ENCODE assay signal across 1 cellular context in the genomic region with DNA sequence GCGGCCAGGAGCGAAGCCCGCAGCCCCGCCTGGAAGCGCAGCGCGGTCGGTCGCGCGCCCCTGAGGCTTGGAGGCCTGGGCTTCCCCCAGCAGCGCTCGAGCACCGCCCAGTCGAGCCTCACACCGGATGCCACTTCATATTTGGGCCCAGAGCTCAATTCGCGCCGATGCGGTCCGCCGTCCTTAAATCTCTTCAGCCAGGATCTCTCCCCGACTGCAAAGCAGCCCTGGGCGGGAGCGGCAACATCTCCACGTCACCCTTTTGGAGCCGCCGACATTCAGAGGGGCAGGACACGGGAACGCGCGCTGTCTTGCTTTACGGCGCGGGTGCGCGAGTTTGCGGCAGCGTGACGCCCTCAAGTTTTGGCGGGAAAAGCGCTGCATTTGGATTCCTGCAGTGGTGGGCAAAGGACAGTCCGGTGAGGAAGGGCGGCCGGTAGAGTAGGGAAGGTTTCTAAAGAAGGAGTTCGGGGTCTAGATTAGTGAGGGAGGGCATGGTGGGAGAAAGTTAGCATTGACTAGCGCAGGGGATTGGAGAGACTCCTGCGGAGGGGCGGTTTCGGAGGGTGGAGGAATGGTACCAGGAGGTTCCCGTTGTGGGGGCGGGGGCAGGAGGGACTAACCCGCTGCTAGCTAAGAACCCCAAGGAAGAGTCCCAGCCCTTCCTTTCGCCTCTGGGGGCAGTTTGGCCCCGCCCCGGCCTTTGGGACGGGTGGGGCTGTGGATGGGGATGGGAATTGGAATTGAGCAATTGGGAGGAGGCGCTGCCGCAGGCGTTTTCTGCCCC.
TF ChIP-seq lines count a peak whose summit lies in the region.

No MANE protein-coding gene starts in this region.

TF ChIP-seq in HepG2, 621 proteins besides CTCF, POLR2A, EP300 and RAD21 (continued from another document and continues in another):
- TF ChIP-seq, protein P1, sequence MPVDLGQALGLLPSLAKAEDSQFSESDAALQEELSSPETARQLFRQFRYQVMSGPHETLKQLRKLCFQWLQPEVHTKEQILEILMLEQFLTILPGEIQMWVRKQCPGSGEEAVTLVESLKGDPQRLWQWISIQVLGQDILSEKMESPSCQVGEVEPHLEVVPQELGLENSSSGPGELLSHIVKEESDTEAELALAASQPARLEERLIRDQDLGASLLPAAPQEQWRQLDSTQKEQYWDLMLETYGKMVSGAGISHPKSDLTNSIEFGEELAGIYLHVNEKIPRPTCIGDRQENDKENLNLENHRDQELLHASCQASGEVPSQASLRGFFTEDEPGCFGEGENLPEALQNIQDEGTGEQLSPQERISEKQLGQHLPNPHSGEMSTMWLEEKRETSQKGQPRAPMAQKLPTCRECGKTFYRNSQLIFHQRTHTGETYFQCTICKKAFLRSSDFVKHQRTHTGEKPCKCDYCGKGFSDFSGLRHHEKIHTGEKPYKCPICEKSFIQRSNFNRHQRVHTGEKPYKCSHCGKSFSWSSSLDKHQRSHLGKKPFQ (CRISPR knock-in tag; IDR thresholded peaks at IDR 0.05; ENCODE audit: insufficient replicate concordance): peak; percentile 85
- TF ChIP-seq, protein P2, sequence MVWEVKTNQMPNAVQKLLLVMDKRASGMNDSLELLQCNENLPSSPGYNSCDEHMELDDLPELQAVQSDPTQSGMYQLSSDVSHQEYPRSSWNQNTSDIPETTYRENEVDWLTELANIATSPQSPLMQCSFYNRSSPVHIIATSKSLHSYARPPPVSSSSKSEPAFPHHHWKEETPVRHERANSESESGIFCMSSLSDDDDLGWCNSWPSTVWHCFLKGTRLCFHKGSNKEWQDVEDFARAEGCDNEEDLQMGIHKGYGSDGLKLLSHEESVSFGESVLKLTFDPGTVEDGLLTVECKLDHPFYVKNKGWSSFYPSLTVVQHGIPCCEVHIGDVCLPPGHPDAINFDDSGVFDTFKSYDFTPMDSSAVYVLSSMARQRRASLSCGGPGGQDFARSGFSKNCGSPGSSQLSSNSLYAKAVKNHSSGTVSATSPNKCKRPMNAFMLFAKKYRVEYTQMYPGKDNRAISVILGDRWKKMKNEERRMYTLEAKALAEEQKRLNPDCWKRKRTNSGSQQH (CRISPR knock-in tag; IDR thresholded peaks at IDR 0.05; ENCODE audit: low read depth): peak; percentile 85; the same call in 1 of the 2 replicates
- TF ChIP-seq GMEB2 (CRISPR knock-in tag; IDR thresholded peaks at IDR 0.05; ENCODE audit: low read depth): peak; percentile 65
- TF ChIP-seq NFAT5 (CRISPR knock-in tag; IDR thresholded peaks at IDR 0.05): peak; percentile 88
- peak; percentile 92 for TF ChIP-seq ERF (CRISPR knock-in tag; IDR thresholded peaks at IDR 0.05)
- peak; percentile 93 for TF ChIP-seq MEIS1 (CRISPR knock-in tag; IDR thresholded peaks at IDR 0.05; ENCODE audit: borderline replicate concordance)
- TF ChIP-seq, protein P3, sequence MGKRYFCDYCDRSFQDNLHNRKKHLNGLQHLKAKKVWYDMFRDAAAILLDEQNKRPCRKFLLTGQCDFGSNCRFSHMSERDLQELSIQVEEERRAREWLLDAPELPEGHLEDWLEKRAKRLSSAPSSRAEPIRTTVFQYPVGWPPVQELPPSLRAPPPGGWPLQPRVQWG (CRISPR knock-in tag; IDR thresholded peaks at IDR 0.05; ENCODE audit: borderline replicate concordance, low read depth): no peak
- peak; percentile 82; the same call in 1 of the 2 replicates for TF ChIP-seq ZNF562 (CRISPR knock-in tag; IDR thresholded peaks at IDR 0.05; ENCODE audit: borderline replicate concordance)
- peak; percentile 75 for TF ChIP-seq ZBTB7B (CRISPR knock-in tag; IDR thresholded peaks at IDR 0.05)
- no peak for TF ChIP-seq NFE2L2 (IDR thresholded peaks at IDR 0.05; ENCODE audit: low read length)
- TF ChIP-seq ZFP91 (CRISPR knock-in tag; IDR thresholded peaks at IDR 0.05; ENCODE audit: borderline replicate concordance): peak; percentile 95
- TF ChIP-seq, protein P4, sequence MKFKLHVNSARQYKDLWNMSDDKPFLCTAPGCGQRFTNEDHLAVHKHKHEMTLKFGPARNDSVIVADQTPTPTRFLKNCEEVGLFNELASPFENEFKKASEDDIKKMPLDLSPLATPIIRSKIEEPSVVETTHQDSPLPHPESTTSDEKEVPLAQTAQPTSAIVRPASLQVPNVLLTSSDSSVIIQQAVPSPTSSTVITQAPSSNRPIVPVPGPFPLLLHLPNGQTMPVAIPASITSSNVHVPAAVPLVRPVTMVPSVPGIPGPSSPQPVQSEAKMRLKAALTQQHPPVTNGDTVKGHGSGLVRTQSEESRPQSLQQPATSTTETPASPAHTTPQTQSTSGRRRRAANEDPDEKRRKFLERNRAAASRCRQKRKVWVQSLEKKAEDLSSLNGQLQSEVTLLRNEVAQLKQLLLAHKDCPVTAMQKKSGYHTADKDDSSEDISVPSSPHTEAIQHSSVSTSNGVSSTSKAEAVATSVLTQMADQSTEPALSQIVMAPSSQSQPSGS (CRISPR knock-in tag; IDR thresholded peaks at IDR 0.05): 0 out of 2 replicates have a peak, but pooled peaks have one; percentile 16
- TF ChIP-seq, protein P5, sequence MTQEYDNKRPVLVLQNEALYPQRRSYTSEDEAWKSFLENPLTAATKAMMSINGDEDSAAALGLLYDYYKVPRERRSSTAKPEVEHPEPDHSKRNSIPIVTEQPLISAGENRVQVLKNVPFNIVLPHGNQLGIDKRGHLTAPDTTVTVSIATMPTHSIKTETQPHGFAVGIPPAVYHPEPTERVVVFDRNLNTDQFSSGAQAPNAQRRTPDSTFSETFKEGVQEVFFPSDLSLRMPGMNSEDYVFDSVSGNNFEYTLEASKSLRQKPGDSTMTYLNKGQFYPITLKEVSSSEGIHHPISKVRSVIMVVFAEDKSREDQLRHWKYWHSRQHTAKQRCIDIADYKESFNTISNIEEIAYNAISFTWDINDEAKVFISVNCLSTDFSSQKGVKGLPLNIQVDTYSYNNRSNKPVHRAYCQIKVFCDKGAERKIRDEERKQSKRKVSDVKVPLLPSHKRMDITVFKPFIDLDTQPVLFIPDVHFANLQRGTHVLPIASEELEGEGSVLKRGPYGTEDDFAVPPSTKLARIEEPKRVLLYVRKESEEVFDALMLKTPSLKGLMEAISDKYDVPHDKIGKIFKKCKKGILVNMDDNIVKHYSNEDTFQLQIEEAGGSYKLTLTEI (CRISPR knock-in tag; conservative IDR thresholded peaks at IDR 0.05): no peak; the same call in 1 of the 2 replicates
- TF ChIP-seq ATF7 (IDR thresholded peaks at IDR 0.05): no peak
- TF ChIP-seq ATF7 (CRISPR knock-in tag; IDR thresholded peaks at IDR 0.05): 0 out of 2 replicates have a peak, but pooled peaks have one; percentile 51
- no peak for TF ChIP-seq KAT2B (IDR thresholded peaks at IDR 0.05; ENCODE audit: borderline replicate concordance, low read depth, low read length)
- TF ChIP-seq ZNF441 (CRISPR knock-in tag; IDR thresholded peaks at IDR 0.05; ENCODE audit: borderline replicate concordance): peak; percentile 75; the same call in 1 of the 2 replicates
- peak; percentile 82 for TF ChIP-seq HNRNPLL (IDR thresholded peaks at IDR 0.05; ENCODE audit: low read depth, low read length, poor library complexity, severe bottlenecking)
- peak; percentile 70 for TF ChIP-seq ZNF124 (CRISPR knock-in tag; IDR thresholded peaks at IDR 0.05)
- TF ChIP-seq MEF2D (CRISPR knock-in tag; IDR thresholded peaks at IDR 0.05): peak; percentile 80
- TF ChIP-seq SIN3A (IDR thresholded peaks at IDR 0.05; ENCODE audit: borderline replicate concordance, low read depth, low read length): peak; percentile 68; the same call in 1 of the 2 replicates
- TF ChIP-seq NR2F6 (IDR thresholded peaks at IDR 0.05): no peak
- TF ChIP-seq NR2F6 (CRISPR knock-in tag; IDR thresholded peaks at IDR 0.05): no peak
- TF ChIP-seq RCOR2 (CRISPR knock-in tag; IDR thresholded peaks at IDR 0.05): no peak
- TF ChIP-seq PHF20 (CRISPR knock-in tag; IDR thresholded peaks at IDR 0.05): peak; percentile 88
- peak; percentile 91 for TF ChIP-seq AGO1 (IDR thresholded peaks at IDR 0.05; ENCODE audit: low read depth, low read length, poor library complexity, severe bottlenecking)
- TF ChIP-seq, protein P6, sequence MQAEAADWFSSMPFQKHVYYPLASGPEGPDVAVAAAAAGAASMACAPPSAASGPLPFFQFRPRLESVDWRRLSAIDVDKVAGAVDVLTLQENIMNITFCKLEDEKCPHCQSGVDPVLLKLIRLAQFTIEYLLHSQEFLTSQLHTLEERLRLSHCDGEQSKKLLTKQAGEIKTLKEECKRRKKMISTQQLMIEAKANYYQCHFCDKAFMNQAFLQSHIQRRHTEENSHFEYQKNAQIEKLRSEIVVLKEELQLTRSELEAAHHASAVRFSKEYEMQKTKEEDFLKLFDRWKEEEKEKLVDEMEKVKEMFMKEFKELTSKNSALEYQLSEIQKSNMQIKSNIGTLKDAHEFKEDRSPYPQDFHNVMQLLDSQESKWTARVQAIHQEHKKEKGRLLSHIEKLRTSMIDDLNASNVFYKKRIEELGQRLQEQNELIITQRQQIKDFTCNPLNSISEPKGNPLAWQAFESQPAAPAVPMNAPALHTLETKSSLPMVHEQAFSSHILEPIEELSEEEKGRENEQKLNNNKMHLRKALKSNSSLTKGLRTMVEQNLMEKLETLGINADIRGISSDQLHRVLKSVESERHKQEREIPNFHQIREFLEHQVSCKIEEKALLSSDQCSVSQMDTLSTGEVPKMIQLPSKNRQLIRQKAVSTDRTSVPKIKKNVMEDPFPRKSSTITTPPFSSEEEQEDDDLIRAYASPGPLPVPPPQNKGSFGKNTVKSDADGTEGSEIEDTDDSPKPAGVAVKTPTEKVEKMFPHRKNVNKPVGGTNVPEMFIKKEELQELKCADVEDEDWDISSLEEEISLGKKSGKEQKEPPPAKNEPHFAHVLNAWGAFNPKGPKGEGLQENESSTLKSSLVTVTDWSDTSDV (CRISPR knock-in tag; IDR thresholded peaks at IDR 0.05): no peak
- peak; percentile 96 for TF ChIP-seq KDM5A (IDR thresholded peaks at IDR 0.05; ENCODE audit: borderline replicate concordance, low read length)
- peak; percentile 41; the same call in 1 of the 2 replicates for TF ChIP-seq ZNF777 (CRISPR knock-in tag; IDR thresholded peaks at IDR 0.05)
- peak; percentile 89 for TF ChIP-seq SRY (CRISPR knock-in tag; IDR thresholded peaks at IDR 0.05)
- TF ChIP-seq, protein P7, sequence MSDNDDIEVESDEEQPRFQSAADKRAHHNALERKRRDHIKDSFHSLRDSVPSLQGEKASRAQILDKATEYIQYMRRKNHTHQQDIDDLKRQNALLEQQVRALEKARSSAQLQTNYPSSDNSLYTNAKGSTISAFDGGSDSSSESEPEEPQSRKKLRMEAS (IDR thresholded peaks at IDR 0.05): peak; percentile 91
- TF ChIP-seq NFIC (IDR thresholded peaks at IDR 0.05; ENCODE audit: low read length): peak; percentile 47; the same call in 1 of the 2 replicates
- no peak for TF ChIP-seq PTBP1 (IDR thresholded peaks at IDR 0.05; ENCODE audit: low read depth, low read length, poor library complexity, severe bottlenecking)
- TF ChIP-seq ZNF180 (CRISPR knock-in tag; IDR thresholded peaks at IDR 0.05; ENCODE audit: borderline replicate concordance, low read depth): 0 out of 2 replicates have a peak, but pooled peaks have one; percentile 90
- no peak for TF ChIP-seq SRF (IDR thresholded peaks at IDR 0.05; ENCODE audit: low read depth, low read length)
- TF ChIP-seq HES4 (CRISPR knock-in tag; IDR thresholded peaks at IDR 0.05; ENCODE audit: borderline replicate concordance): peak; percentile 95; the same call in 1 of the 2 replicates
- TF ChIP-seq NR2C2 (CRISPR knock-in tag; IDR thresholded peaks at IDR 0.05; ENCODE audit: borderline replicate concordance): peak; percentile 64; the same call in 1 of the 2 replicates
